Comparison of ENCODE assay signal across 8 cellular contexts in genomic region chr4:158259955-158260575, GRCh38. TPM values are rescaled to one million over a fixed set of nuclear protein-coding genes. Genes with fewer than 3 reads are reported as not detected.
DNase-seq lines count a peak whose midpoint lies in the region; ATAC-seq and TF ChIP-seq lines count a peak whose summit lies in the region.

No MANE protein-coding gene starts in this region.

- H2BK12ac ChIP-seq in H9 (ENCODE audit: insufficient read length, low read depth, low read length) = no peak overlapping the region

- no peak overlapping the region for H2BK15ac ChIP-seq in H9 (ENCODE audit: low read depth, low read length)

- DNase-seq in BE2C (no peak), H9 (no peak), RPMI7951 (ENCODE audit: low read depth) (peak; percentile 16), glomerular visceral epithelial cell (ENCODE audit: extremely low spot score) (peak; percentile 39), MV-4-11 (lab: John Stamatoyannopoulos, UW) (no peak), occipital lobe (lab: John Stamatoyannopoulos, UW) (no peak)
- DNase-seq in activated CD4-positive, alpha-beta T cell treated with anti-CD3 and anti-CD28 coated beads, Interleukin-2, amount 50 U/mL, for 4 hours = no peak

- H2BK20ac ChIP-seq in H9 (ENCODE audit: low read depth, low read length, poor library complexity, severe bottlenecking) = no peak overlapping the region

- no peak overlapping the region for H4K5ac ChIP-seq in H9 (ENCODE audit: insufficient read length, low read depth, low read length)

- H3K14ac ChIP-seq in H9 (ENCODE audit: insufficient read depth, low read length) = no peak overlapping the region

- H3K27me3 ChIP-seq in BE2C (peaks cover 7% of the 10 kb centered on the region), H9 (ENCODE audit: insufficient read depth, low read length) (no peaks in the 10 kb centered on the region)

- no peak overlapping the region for H2AK5ac ChIP-seq in H9 (ENCODE audit: insufficient read length, low read length)

- H3K4me1 ChIP-seq in BE2C (no peaks in the 10 kb centered on the region), H9 (ENCODE audit: insufficient read depth, low read length) (peaks cover 5% of the 10 kb centered on the region; the same call in 1 of the 2 replicates)

- H3K27ac ChIP-seq in H9 (ENCODE audit: insufficient read length, low read depth, low read length) = no peak overlapping the region

- no peaks in the 10 kb centered on the region for H3K79me1 ChIP-seq in H9 (ENCODE audit: insufficient read depth, low read depth, low read length, poor library complexity, severe bottlenecking)

- no peaks in the 10 kb centered on the region for H3K23me2 ChIP-seq in H9 (ENCODE audit: insufficient read length, low read depth, low read length, poor library complexity, severe bottlenecking)

- H3K4me1 Mint-ChIP-seq in H9 = peaks cover 39 to 45% of the 10 kb centered on the region in 2 experiments

- WGBS in H9 (ENCODE audit: extremely low coverage, insufficient read length, low lambda C conversion rate) = no CpG with 5 or more reads among the region's 3 CpGs

- H3K27me3 Mint-ChIP-seq in H9 (ENCODE audit: low read depth) = no peaks in the 10 kb centered on the region

- no peak overlapping the region for H3K4ac ChIP-seq in H9 (ENCODE audit: low read depth, low read length)

- no peak overlapping the region for H3K56ac ChIP-seq in H9 (ENCODE audit: insufficient read length, low read depth, low read length)

- H3T11ph ChIP-seq in H9 (ENCODE audit: low read length) = no peak overlapping the region

- peak; percentile 25; the same call in 1 of the 2 replicates for TF ChIP-seq CTCF in BE2C (IDR thresholded peaks at IDR 0.05; ENCODE audit: low read depth, low read length)
- peak; percentile 72 for TF ChIP-seq CTCF in H9 (conservative IDR thresholded peaks at IDR 0.05)

- no peak overlapping the region for H3K27ac Mint-ChIP-seq in H9

- no peak overlapping the region for H3K18ac ChIP-seq in H9 (ENCODE audit: insufficient read length, low read depth, low read length)

- H4K20me1 ChIP-seq in H9 (ENCODE audit: control insufficient read depth, insufficient read depth, insufficient read length) = no peaks in the 10 kb centered on the region

- H3K4me3 Mint-ChIP-seq in H9 = no peak overlapping the region

- H3K4me3 ChIP-seq in BE2C (ENCODE audit: low read depth, low read length) = no peak overlapping the region

- no peaks in the 10 kb centered on the region for H3K79me2 ChIP-seq in H9 (ENCODE audit: insufficient read depth, low read length)

- H3K9me3 Mint-ChIP-seq in H9 = no peaks in the 10 kb centered on the region

- no peak overlapping the region for H2AFZ ChIP-seq in H9 (ENCODE audit: low read length)

- H3K9ac ChIP-seq in H9 (ENCODE audit: extremely low read depth, insufficient read length, low read length) = no peak overlapping the region

- no peak overlapping the region for H3K23ac ChIP-seq in H9 (ENCODE audit: insufficient read length, low read depth, low read length)

- no peaks in the 10 kb centered on the region for H3K36me3 Mint-ChIP-seq in H9 (ENCODE audit: insufficient read depth in 1 of 3, low read depth in 3 of 3)

- no peak overlapping the region for H4K8ac ChIP-seq in H9 (replicated peaks; ENCODE audit: insufficient read length, low read depth, low read length)

- H3K36me3 ChIP-seq in BE2C = no peaks in the 10 kb centered on the region

- no peak overlapping the region for H3K4me2 ChIP-seq in H9 (ENCODE audit: insufficient read depth, insufficient read length, low read length)

- no peak for ATAC-seq in GM21825 (IDR thresholded peaks at IDR 0.05; ENCODE audit: unreplicated experiment)

- no peak overlapping the region for H2BK5ac ChIP-seq in H9 (ENCODE audit: insufficient read length, low read length)

- no peak overlapping the region for H4K91ac ChIP-seq in H9 (ENCODE audit: insufficient read length, low read depth, low read length)

- H2BK120ac ChIP-seq in H9 (ENCODE audit: low read depth, low read length, poor library complexity, severe bottlenecking) = no peak overlapping the region

- H3K9me3 ChIP-seq in BE2C (no peaks in the 10 kb centered on the region), H9 (ENCODE audit: control insufficient read depth, low read depth, low read length) (no peaks in the 10 kb centered on the region)

RNA-seq across cellular contexts. Expression of gene TMEM144, which starts 49.8 kb away (rescaled TPM):
- polyA plus RNA-seq in BE2C (2012; ENCODE audit: insufficient read depth, insufficient read length, low read depth) = 0.31 TPM
- total RNA-seq in H9 (2021) (3.4 and 3.6 TPM in 2 replicates), occipital lobe (3.0 TPM)
- 0.78 and 2.5 TPM in 2 replicates for total RNA-seq in RPMI7951 (2014; rRNA removed; shearing (Covaris generic))

Comparison
In these comparisons a context has a peak if more than half of its experiments do, and no peak if none do; other contexts are left out.
1. DNase-seq: peak in RPMI7951 (single experiment) and glomerular visceral epithelial cell (single experiment); none in BE2C (single experiment), H9 (single experiment), MV-4-11 (single experiment), activated CD4-positive, alpha-beta T cell treated with anti-CD3 and anti-CD28 coated beads, Interleukin-2, amount 50 U/mL, for 4 hours (0 of 2) and occipital lobe (single experiment).